Comparison of ENCODE assay signal across 9 cellular contexts in the genomic region with DNA sequence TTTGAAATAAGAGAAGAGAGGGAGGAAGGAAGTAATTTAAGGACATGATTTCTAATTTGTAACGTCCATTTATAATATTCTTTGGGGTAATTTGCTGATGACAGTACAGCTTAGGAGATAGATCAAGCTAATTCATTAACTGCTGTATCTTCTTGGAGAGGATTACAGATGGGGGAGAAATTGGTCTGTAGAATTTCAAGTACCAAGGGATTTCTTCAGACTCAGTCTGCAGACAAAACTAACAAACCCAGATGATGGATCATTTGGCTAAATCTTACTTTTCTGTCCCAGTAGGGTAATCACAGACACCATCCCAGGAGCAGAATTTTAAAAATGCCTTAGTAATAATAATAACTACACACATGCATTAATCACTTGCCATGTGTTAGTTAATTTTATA.
"Had no signal": no experiment of that assay in that cellular context is flagged by ENCODE, and none has a peak within 500 bp of the region (broad histone marks: within the 10 kb centered on the region; RNA-seq: fewer than 3 reads in every experiment).

No MANE protein-coding gene starts in this region.

- H3K4me3 ChIP-seq: HAP-1, K562 had no signal

- H3K9me3 ChIP-seq: HAP-1 had no signal

- H3K36me3 ChIP-seq: HAP-1 had no signal

- FAIRE-seq: K562 had no signal

- DNase-seq: GOT3, H7, IMR-90, Kasumi-1, KG1 had no signal

- ATAC-seq: HCT116, K562 had no signal

- H3K27ac ChIP-seq: HL-60 had no signal

- H3K4me1 ChIP-seq: HAP-1 had no signal
